Comparison of ENCODE assay signal across 9 cellular contexts in genomic region chr17:41666708-41667279, GRCh38. TPM values are rescaled to one million over a fixed set of nuclear protein-coding genes. Genes with fewer than 3 reads are reported as not detected.
DNase-seq lines count a peak whose midpoint lies in the region; ATAC-seq and TF ChIP-seq lines count a peak whose summit lies in the region.
"Had no signal": no experiment of that assay in that cellular context is flagged by ENCODE, and none has a peak within 500 bp of the region (broad histone marks: within the 10 kb centered on the region; RNA-seq: fewer than 3 reads in every experiment).

No MANE protein-coding gene starts in this region.

- TF ChIP-seq CTCF in PC-3 (conservative IDR thresholded peaks at IDR 0.05; ENCODE audit: low read depth, low read length) = peak; percentile 84

- CTCF ChIA-PET in PC-3 (lab: Charles Lee) = interaction anchor here (1.3 kb wide), 1 partner anchor 18 kb away, joined by 3 read pairs; no protein-coding TSS in a partner anchor

- peaks cover 25 to 26% (median 26%) of the 10 kb centered on the region in 3 donors for H3K4me1 Mint-ChIP-seq in IgD-negative memory B cell
- H3K4me1 Mint-ChIP-seq in activated T-cell treated with anti-CD3 and anti-CD28 coated beads, Interleukin-2, amount 50 U/mL, for 4 hours (ENCODE audit: low read depth) = peaks cover 45% of the 10 kb centered on the region
- peaks cover 11 to 30% (median 22%) of the 10 kb centered on the region in 4 donors for H3K4me1 Mint-ChIP-seq in naive thymus-derived CD8-positive, alpha-beta T cell
- H3K4me1 Mint-ChIP-seq in stimulated activated naive B cell treated with anti-CD40 and anti-IgM and Interleukin-4, amounts not matched to agents 10 μg/mL and 1 μg/mL and 100 μg/mL, for 72 hours = peaks cover 41 to 63% of the 10 kb centered on the region in 2 donors

- peaks cover 39 to 58% (median 55%) of the 10 kb centered on the region in 10 experiments for H3K4me1 ChIP-seq in BLaER1 treated with 17β-estradiol and CSF1 and Interleukin-3, amounts not matched to agents 10 nM and 100 nM
- H3K4me1 ChIP-seq in PC-3 (ENCODE audit: insufficient read depth, low read length) = peaks cover 25% of the 10 kb centered on the region

- no peaks in the 10 kb centered on the region for H3K9me3 ChIP-seq in BLaER1 treated with 17β-estradiol and CSF1 and Interleukin-3, amounts not matched to agents 10 nM and 100 nM (replicated peaks in 1 of 11)
- no peaks in the 10 kb centered on the region for H3K9me3 ChIP-seq in PC-3 (ENCODE audit: low read length)

- no peaks in the 10 kb centered on the region for H4K20me1 ChIP-seq in BLaER1 treated with 17β-estradiol and CSF1 and Interleukin-3, amounts not matched to agents 10 nM and 100 nM
- no peaks in the 10 kb centered on the region for H4K20me1 ChIP-seq in PC-3 (ENCODE audit: low read length)

- no peaks in the 10 kb centered on the region for H3K9me2 ChIP-seq in PC-3 (replicated peaks; ENCODE audit: low read length)

- peak overlapping the region; percentile 97 for H2AFZ ChIP-seq in PC-3 (ENCODE audit: low read length)

- H3K36me3 Mint-ChIP-seq in IgD-negative memory B cell = peaks cover 2% of the 10 kb centered on the region
- no peaks in the 10 kb centered on the region for H3K36me3 Mint-ChIP-seq in activated T-cell treated with anti-CD3 and anti-CD28 coated beads, Interleukin-2, amount 50 U/mL, for 4 hours (ENCODE audit: insufficient read depth)
- no peaks in the 10 kb centered on the region for H3K36me3 Mint-ChIP-seq in naive thymus-derived CD8-positive, alpha-beta T cell
- H3K36me3 Mint-ChIP-seq in stimulated activated naive B cell treated with anti-CD40 and anti-IgM and Interleukin-4, amounts not matched to agents 10 μg/mL and 1 μg/mL and 100 μg/mL, for 72 hours = no peaks in the 10 kb centered on the region

- peak overlapping the region in 9 of 10 experiments; percentile 33 to 62 (median 56); a peak in 17 of 20 replicates for H3K4me3 ChIP-seq in BLaER1 treated with 17β-estradiol and CSF1 and Interleukin-3, amounts not matched to agents 10 nM and 100 nM
- H3K4me3 ChIP-seq in PC-3 (ENCODE audit: low read length) = peak overlapping the region; percentile 64

- no peaks in the 10 kb centered on the region for H3K27me3 Mint-ChIP-seq in IgD-negative memory B cell
- no peaks in the 10 kb centered on the region for H3K27me3 Mint-ChIP-seq in activated T-cell treated with anti-CD3 and anti-CD28 coated beads, Interleukin-2, amount 50 U/mL, for 4 hours (ENCODE audit: low read depth)
- H3K27me3 Mint-ChIP-seq in naive thymus-derived CD8-positive, alpha-beta T cell = no peaks in the 10 kb centered on the region
- no peaks in the 10 kb centered on the region for H3K27me3 Mint-ChIP-seq in stimulated activated naive B cell treated with anti-CD40 and anti-IgM and Interleukin-4, amounts not matched to agents 10 μg/mL and 1 μg/mL and 100 μg/mL, for 72 hours

- intact Hi-C loops in PC-3 (cut with micrococcal nuclease) = loop anchor here (2.0 to 10.0 kb wide), 4 partner anchors 342 to 1044 kb away; no protein-coding TSS in a partner anchor

- H3K79me2 ChIP-seq in PC-3 (ENCODE audit: low read length) = no peaks in the 10 kb centered on the region

- peak overlapping the region; percentile 64 to 80 (median 75); a peak in 20 of 22 replicates for H3K9ac ChIP-seq in BLaER1 treated with 17β-estradiol and CSF1 and Interleukin-3, amounts not matched to agents 10 nM and 100 nM
- peak overlapping the region; percentile 69; the same call in 1 of the 2 replicates for H3K9ac ChIP-seq in PC-3 (ENCODE audit: low read length)

- no peaks in the 10 kb centered on the region for H3F3A ChIP-seq in PC-3 (ENCODE audit: low read length, unreplicated experiment)

- peak; percentile 75 for DNase-seq in PC-3
- peak; percentile 86 for DNase-seq in activated T-cell treated with anti-CD3 and anti-CD28 coated beads, Interleukin-2, amount 50 U/mL, for 4 hours
- DNase-seq in fibroblast of gingiva (ENCODE audit: low read depth) = peak; percentile 55
- DNase-seq in naive thymus-derived CD8-positive, alpha-beta T cell = peak; percentile 75 to 90 (median 84)
- DNase-seq in stimulated activated naive B cell treated with anti-CD40 and anti-IgM and Interleukin-4, amounts not matched to agents 10 μg/mL and 1 μg/mL and 100 μg/mL, for 72 hours = peak; percentile 84

- H3K27ac Mint-ChIP-seq in IgD-negative memory B cell = peak overlapping the region; percentile 92 to 99 (median 99)
- H3K27ac Mint-ChIP-seq in naive thymus-derived CD8-positive, alpha-beta T cell = peak overlapping the region; percentile 89 to 100 (median 96)
- peak overlapping the region; percentile 99 for H3K27ac Mint-ChIP-seq in stimulated activated naive B cell treated with anti-CD40 and anti-IgM and Interleukin-4, amounts not matched to agents 10 μg/mL and 1 μg/mL and 100 μg/mL, for 72 hours

- H3K36me3 ChIP-seq in BLaER1 treated with 17β-estradiol and CSF1 and Interleukin-3, amounts not matched to agents 10 nM and 100 nM = no peaks in the 10 kb centered on the region
- H3K36me3 ChIP-seq in PC-3 (ENCODE audit: low read depth, low read length) = no peaks in the 10 kb centered on the region; the same call in 1 of the 2 replicates

- peak overlapping the region; percentile 58 to 88 (median 78); a peak in 19 of 22 replicates for H3K27ac ChIP-seq in BLaER1 treated with 17β-estradiol and CSF1 and Interleukin-3, amounts not matched to agents 10 nM and 100 nM
- peak overlapping the region; percentile 42 for H3K27ac ChIP-seq in PC-3 (ENCODE audit: low read length)

- H3K27me3 ChIP-seq in BLaER1 treated with 17β-estradiol and CSF1 and Interleukin-3, amounts not matched to agents 10 nM and 100 nM = no peaks in the 10 kb centered on the region
- no peaks in the 10 kb centered on the region for H3K27me3 ChIP-seq in PC-3 (ENCODE audit: low read length)

- POLR2A ChIA-PET in PC-3 (lab: Charles Lee; ENCODE audit: unreplicated experiment) = no interaction called here
- POLR2A ChIA-PET in naive thymus-derived CD8-positive, alpha-beta T cell (lab: Charles Lee) = interaction anchor here (1.5 to 8.2 kb wide), 5 partner anchors 12 to 358 kb away, joined by 6 to 181 read pairs (median 45); partner anchors contain the start of gene EIF1

- BruUV-seq in PC-3 (replicated peaks; lab: Mats Ljungman, UMichigan) = no TSS peak

- peak overlapping the region; percentile 75 to 100 (median 94) for H3K4me2 ChIP-seq in BLaER1 treated with 17β-estradiol and CSF1 and Interleukin-3, amounts not matched to agents 10 nM and 100 nM
- H3K4me2 ChIP-seq in PC-3 (ENCODE audit: low read length) = peak overlapping the region; percentile 95

- H3K4me3 Mint-ChIP-seq in IgD-negative memory B cell = peak overlapping the region; percentile 85 to 97 (median 91)
- H3K4me3 Mint-ChIP-seq in activated T-cell treated with anti-CD3 and anti-CD28 coated beads, Interleukin-2, amount 50 U/mL, for 4 hours = peak overlapping the region; percentile 91
- H3K4me3 Mint-ChIP-seq in naive thymus-derived CD8-positive, alpha-beta T cell = peak overlapping the region; percentile 87 to 98 (median 93)
- peak overlapping the region; percentile 85 to 92 for H3K4me3 Mint-ChIP-seq in stimulated activated naive B cell treated with anti-CD40 and anti-IgM and Interleukin-4, amounts not matched to agents 10 μg/mL and 1 μg/mL and 100 μg/mL, for 72 hours

- no peaks in the 10 kb centered on the region for H3K9me3 Mint-ChIP-seq in IgD-negative memory B cell
- no peaks in the 10 kb centered on the region for H3K9me3 Mint-ChIP-seq in activated T-cell treated with anti-CD3 and anti-CD28 coated beads, Interleukin-2, amount 50 U/mL, for 4 hours
- no peaks in the 10 kb centered on the region for H3K9me3 Mint-ChIP-seq in naive thymus-derived CD8-positive, alpha-beta T cell
- H3K9me3 Mint-ChIP-seq in stimulated activated naive B cell treated with anti-CD40 and anti-IgM and Interleukin-4, amounts not matched to agents 10 μg/mL and 1 μg/mL and 100 μg/mL, for 72 hours = no peaks in the 10 kb centered on the region

- peak; percentile 42 for ATAC-seq in GM19351 (IDR thresholded peaks at IDR 0.05; ENCODE audit: unreplicated experiment)
- ATAC-seq in PC-3 = peak; percentile 59
- ATAC-seq in activated T-cell treated with anti-CD3 and anti-CD28 coated beads, Interleukin-2, amount 50 U/mL, for 4 hours = peak; percentile 61
- ATAC-seq in naive thymus-derived CD8-positive, alpha-beta T cell = peak; percentile 58 to 62
- ATAC-seq in stimulated activated naive B cell treated with anti-CD40 and anti-IgM and Interleukin-4, amounts not matched to agents 10 μg/mL and 1 μg/mL and 100 μg/mL, for 72 hours (replicated peaks) = peak; percentile 59 to 61

RNA-seq across cellular contexts. Expression of gene EIF1, which starts 21.9 kb away (rescaled TPM):
- 1,505 TPM for polyA plus RNA-seq in IgD-negative memory B cell
- total RNA-seq in PC-3 (2014; rRNA removed) = 88.7 and 95.9 TPM in 2 replicates
- total RNA-seq in activated T-cell treated with anti-CD3 and anti-CD28 coated beads, Interleukin-2, amount 50 U/mL, for 4 hours = 1,000 to 10,000 TPM; 1,373 to 1,742 (median 1,506) TPM
- 1,000 to 10,000 TPM; 1,007 to 1,051 TPM for total RNA-seq in naive thymus-derived CD8-positive, alpha-beta T cell
- polyA plus RNA-seq in naive thymus-derived CD8-positive, alpha-beta T cell = 1,000 to 10,000 TPM; 1,100 to 1,335 (median 1,160) TPM

RNA-seq across cellular contexts. Expression of gene KRT17, which starts 42.4 kb away (rescaled TPM):
- polyA plus RNA-seq in IgD-negative memory B cell = not detected
- total RNA-seq in PC-3 (2014; rRNA removed) = 92.1 and 115 TPM in 2 replicates
- total RNA-seq in activated T-cell treated with anti-CD3 and anti-CD28 coated beads, Interleukin-2, amount 50 U/mL, for 4 hours = not detected
- total RNA-seq in naive thymus-derived CD8-positive, alpha-beta T cell = not detected
- not detected for polyA plus RNA-seq in naive thymus-derived CD8-positive, alpha-beta T cell
- total RNA-seq: T-helper 2 cell treated with Interferon-gamma antibody and Interleukin-4, amounts not matched to agents 100 ng/mL and 5 ng/mL, for 36 hours had no signal

RNA-seq across cellular contexts. Expression of gene GAST, which starts 45.3 kb away (rescaled TPM):
- not detected for polyA plus RNA-seq in IgD-negative memory B cell
- not detected in 2 replicates for total RNA-seq in PC-3 (2014; rRNA removed)
- total RNA-seq in activated T-cell treated with anti-CD3 and anti-CD28 coated beads, Interleukin-2, amount 50 U/mL, for 4 hours = not detected
- not detected for total RNA-seq in naive thymus-derived CD8-positive, alpha-beta T cell
- polyA plus RNA-seq in naive thymus-derived CD8-positive, alpha-beta T cell = not detected
- total RNA-seq: T-helper 2 cell treated with Interferon-gamma antibody and Interleukin-4, amounts not matched to agents 100 ng/mL and 5 ng/mL, for 36 hours had no signal

RNA-seq across cellular contexts. Expression of gene KRT16, which starts 54.2 kb away (rescaled TPM):
- not detected for polyA plus RNA-seq in IgD-negative memory B cell
- 42.6 and 53.1 TPM in 2 replicates for total RNA-seq in PC-3 (2014; rRNA removed)
- not detected for total RNA-seq in activated T-cell treated with anti-CD3 and anti-CD28 coated beads, Interleukin-2, amount 50 U/mL, for 4 hours
- not detected for total RNA-seq in naive thymus-derived CD8-positive, alpha-beta T cell
- not detected for polyA plus RNA-seq in naive thymus-derived CD8-positive, alpha-beta T cell
- total RNA-seq: T-helper 2 cell treated with Interferon-gamma antibody and Interleukin-4, amounts not matched to agents 100 ng/mL and 5 ng/mL, for 36 hours had no signal

Comparison
In these comparisons a context has a peak if more than half of its experiments do, and no peak if none do; other contexts are left out.
1. Peak in every context shown above with its lines: DNase-seq, ATAC-seq, H3K4me3 ChIP-seq and H3K27ac ChIP-seq.
2. RNA of gene EIF1, which starts 21.9 kb away (total RNA-seq): 1,373 to 1,742 TPM in activated T-cell treated with anti-CD3 and anti-CD28 coated beads, Interleukin-2, amount 50 U/mL, for 4 hours and 1,007 to 1,051 TPM in naive thymus-derived CD8-positive, alpha-beta T cell; 88.7 to 95.9 TPM in PC-3; every median in the first group is over 10 times any median in the second.
3. RNA of gene KRT17, which starts 42.4 kb away (total RNA-seq): 92.1 to 115 TPM in PC-3; not detected in naive thymus-derived CD8-positive, alpha-beta T cell and not detected in activated T-cell treated with anti-CD3 and anti-CD28 coated beads, Interleukin-2, amount 50 U/mL, for 4 hours; every median in the first group is over 10 times any median in the second.